Comparison of ENCODE assay signal across 19 cellular contexts in the genomic region with DNA sequence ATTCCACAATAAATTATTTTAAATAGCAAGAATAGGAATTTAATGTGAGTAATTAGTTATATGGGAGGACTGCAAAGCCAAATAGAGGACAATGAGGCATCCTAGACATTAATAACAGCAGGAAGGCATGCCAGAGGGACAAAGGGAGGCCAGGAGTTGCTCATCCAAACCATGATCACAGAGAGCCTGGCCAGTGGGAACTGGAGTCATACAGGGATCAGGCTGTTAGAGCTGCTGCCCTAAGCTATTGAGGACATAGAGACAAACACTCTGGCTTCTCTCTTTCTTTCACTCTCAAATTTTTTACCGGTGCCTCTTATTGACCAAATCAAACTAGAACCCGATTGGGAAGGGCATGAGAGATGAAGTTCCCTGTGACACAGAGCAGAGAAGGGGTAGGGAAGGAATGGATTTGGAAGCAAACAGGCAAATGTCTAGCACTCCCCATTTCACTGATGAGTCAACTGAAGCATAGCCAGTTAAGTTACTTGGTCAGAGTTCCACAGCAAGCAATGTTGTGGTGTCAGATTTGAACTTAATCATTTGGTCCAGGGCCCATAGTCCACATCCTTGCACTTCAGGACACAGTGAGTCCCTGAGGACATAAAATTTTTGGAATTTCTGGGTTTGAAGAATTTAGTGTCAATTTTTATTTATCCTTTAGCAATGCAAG. TPM values are rescaled to one million over a fixed set of nuclear protein-coding genes. Genes with fewer than 3 reads are reported as not detected.
DNase-seq lines count a peak whose midpoint lies in the region; ATAC-seq and TF ChIP-seq lines count a peak whose summit lies in the region.
"Had no signal": no experiment of that assay in that cellular context is flagged by ENCODE, and none has a peak within 500 bp of the region (broad histone marks: within the 10 kb centered on the region; RNA-seq: fewer than 3 reads in every experiment).

No MANE protein-coding gene starts in this region.

- H4K20me1 ChIP-seq in GM23338 (replicated peaks; ENCODE audit: insufficient read depth) = no peaks in the 10 kb centered on the region

- no peak overlapping the region for H3K27ac ChIP-seq in GM23338 (ENCODE audit: low read depth)
- H3K27ac ChIP-seq: A549, neutrophil had no signal

- DNase-seq in A172 (ENCODE audit: low spot score) (peak; percentile 55), GM23338 (ENCODE audit: low spot score) (no peak), amniotic epithelial cell (ENCODE audit: low read depth) (peak; percentile 51), foreskin fibroblast (peak; percentile 79 to 85), NCI-H1048 (lab: John Stamatoyannopoulos, UW) (no peak), NCI-H128 (lab: John Stamatoyannopoulos, UW; ENCODE audit: unreplicated experiment) (no peak)
- DNase-seq in activated naive CD4-positive, alpha-beta T cell treated with anti-CD3 and anti-CD28 coated beads, Interleukin-2, amount 10 ng/mL, durations not matched to agents 7 days and 5 days = no peak
- DNase-seq: activated naive CD4-positive, alpha-beta T cell treated with anti-CD3 and anti-CD28 coated beads for 36 hours; central memory CD4-positive, alpha-beta T cell; NCI-H2029; NCI-H526 had no signal

- H3K4me2 ChIP-seq in GM23338 = no peak overlapping the region
- H3K4me2 ChIP-seq: A549 had no signal

- CTCF ChIA-PET in activated naive CD4-positive, alpha-beta T cell treated with anti-CD3 and anti-CD28 coated beads, Interleukin-2, amount 10 ng/mL, durations not matched to agents 7 days and 5 days (lab: Charles Lee) = no interaction called here

- H3F3A ChIP-seq in GM23338 (replicated peaks; ENCODE audit: low read depth) = no peaks in the 10 kb centered on the region

- peak overlapping the region; percentile 28; the same call in 1 of the 2 replicates for H2AFZ ChIP-seq in GM23338

- no peaks in the 10 kb centered on the region for H3K4me1 ChIP-seq in GM23338 (ENCODE audit: insufficient read depth)
- H3K4me1 ChIP-seq: HAP-1 had no signal

- ATAC-seq in GM23338 = no peak
- ATAC-seq in GM21576 (IDR thresholded peaks at IDR 0.05; ENCODE audit: unreplicated experiment) = no peak
- ATAC-seq: A549; activated CD4-positive, CD25-positive, alpha-beta regulatory T cell treated with anti-CD3 and anti-CD28 coated beads, Interleukin-2, amount 50 U/mL, for 24 hours; Panc1 had no signal

- H3K9me3 Mint-ChIP-seq in GM23338 = no peaks in the 10 kb centered on the region
- H3K9me3 Mint-ChIP-seq in activated naive CD4-positive, alpha-beta T cell treated with anti-CD3 and anti-CD28 coated beads, Interleukin-2, amount 10 ng/mL, durations not matched to agents 7 days and 5 days = peaks cover 6% of the 10 kb centered on the region

- no peak overlapping the region for H3K27ac Mint-ChIP-seq in GM23338
- H3K27ac Mint-ChIP-seq in activated naive CD4-positive, alpha-beta T cell treated with anti-CD3 and anti-CD28 coated beads, Interleukin-2, amount 10 ng/mL, durations not matched to agents 7 days and 5 days = no peak overlapping the region
- H3K27ac Mint-ChIP-seq: activated naive CD4-positive, alpha-beta T cell treated with anti-CD3 and anti-CD28 coated beads for 36 hours; stimulated activated naive CD8-positive, alpha-beta T cell treated with anti-CD3 and anti-CD28 coated beads, Interleukin-15, Interleukin-2, amounts not matched to agents 100 ng/mL and 50 ng/mL, for 24 hours had no signal

- no peaks in the 10 kb centered on the region for H3K79me2 ChIP-seq in GM23338 (replicated peaks; ENCODE audit: insufficient read depth)

- no peak overlapping the region for H3K4me3 ChIP-seq in GM23338
- H3K4me3 ChIP-seq in foreskin fibroblast (ENCODE audit: low read depth in 1 of 2, low read length in 2 of 2) = no peak overlapping the region
- H3K4me3 ChIP-seq: A549, HAP-1, skin epidermis had no signal

- TF ChIP-seq CTCF in GM23338 (conservative IDR thresholded peaks at IDR 0.05; ENCODE audit: low read depth in 2 of 2) (no peak), foreskin fibroblast (IDR thresholded peaks at IDR 0.05; ENCODE audit: low read depth, low read length) (no peak)

- no peaks in the 10 kb centered on the region for H3K9me2 ChIP-seq in GM23338 (ENCODE audit: insufficient read depth)

- H3K36me3 ChIP-seq in GM23338 (ENCODE audit: insufficient read depth) = no peaks in the 10 kb centered on the region
- H3K36me3 ChIP-seq: HAP-1, neutrophil had no signal

- H3K27me3 ChIP-seq in GM23338 (ENCODE audit: insufficient read depth) = no peaks in the 10 kb centered on the region
- H3K27me3 ChIP-seq: neutrophil had no signal

- no peaks in the 10 kb centered on the region for H3K36me3 Mint-ChIP-seq in GM23338 (ENCODE audit: low read depth)
- H3K36me3 Mint-ChIP-seq in activated naive CD4-positive, alpha-beta T cell treated with anti-CD3 and anti-CD28 coated beads, Interleukin-2, amount 10 ng/mL, durations not matched to agents 7 days and 5 days = peaks cover 6% of the 10 kb centered on the region

- no peak overlapping the region for H3K4me3 Mint-ChIP-seq in GM23338
- H3K4me3 Mint-ChIP-seq in activated naive CD4-positive, alpha-beta T cell treated with anti-CD3 and anti-CD28 coated beads, Interleukin-2, amount 10 ng/mL, durations not matched to agents 7 days and 5 days = no peak overlapping the region
- H3K4me3 Mint-ChIP-seq: activated naive CD4-positive, alpha-beta T cell treated with anti-CD3 and anti-CD28 coated beads for 36 hours; stimulated activated naive CD8-positive, alpha-beta T cell treated with anti-CD3 and anti-CD28 coated beads, Interleukin-15, Interleukin-2, amounts not matched to agents 100 ng/mL and 50 ng/mL, for 24 hours had no signal

- H3K4me1 Mint-ChIP-seq in GM23338 = no peaks in the 10 kb centered on the region
- H3K4me1 Mint-ChIP-seq in activated naive CD4-positive, alpha-beta T cell treated with anti-CD3 and anti-CD28 coated beads, Interleukin-2, amount 10 ng/mL, durations not matched to agents 7 days and 5 days = peaks cover 8% of the 10 kb centered on the region

- H3K27me3 Mint-ChIP-seq in GM23338 (ENCODE audit: insufficient read depth, low read depth, poor library complexity) = no peaks in the 10 kb centered on the region
- H3K27me3 Mint-ChIP-seq in activated naive CD4-positive, alpha-beta T cell treated with anti-CD3 and anti-CD28 coated beads, Interleukin-2, amount 10 ng/mL, durations not matched to agents 7 days and 5 days = peaks cover 4% of the 10 kb centered on the region
- H3K27me3 Mint-ChIP-seq: stimulated activated naive CD8-positive, alpha-beta T cell treated with anti-CD3 and anti-CD28 coated beads, Interleukin-15, Interleukin-2, amounts not matched to agents 100 ng/mL and 50 ng/mL, for 24 hours had no signal

TF ChIP-seq in GM23338, 12 proteins besides CTCF, POLR2A, EP300 and RAD21:
- TF ChIP-seq JUNB (IDR thresholded peaks at IDR 0.05; ENCODE audit: unreplicated experiment) (no peak), STAT1 (IDR thresholded peaks at IDR 0.05; ENCODE audit: unreplicated experiment) (no peak), ZNF114 (CRISPR knock-in tag; IDR thresholded peaks at IDR 0.05) (no peak)

RNA-seq across cellular contexts. Expression of a gene that starts 17.9 kb away (rescaled TPM):
- total RNA-seq in A172 (2014; rRNA removed; shearing (Covaris generic)) = 0.96 and 4.9 TPM in 2 replicates
- 0.07 and 0.70 TPM in 2 replicates for total RNA-seq in GM23338 (2014; rRNA removed; shearing (Covaris generic))
- 0.30 and 0.76 TPM in 2 replicates for polyA plus RNA-seq in GM23338 (2016; fragmentation: Nextera tagmentation; extraction: Ambion mirVana)

Comparison
In these comparisons a context has a peak if more than half of its experiments do, and no peak if none do; other contexts are left out.
1. DNase-seq: peak in A172 (single experiment), amniotic epithelial cell (single experiment) and foreskin fibroblast (2 of 2); none in GM23338 (single experiment), NCI-H1048 (single experiment), activated naive CD4-positive, alpha-beta T cell treated with anti-CD3 and anti-CD28 coated beads, Interleukin-2, amount 10 ng/mL, durations not matched to agents 7 days and 5 days (single experiment) and NCI-H128 (single experiment).